In genomic region chr1:235588916-235589515, GRCh38 we compare ENCODE assay signal across 12 cellular contexts.
DNase-seq lines count a peak whose midpoint lies in the region; ATAC-seq and TF ChIP-seq lines count a peak whose summit lies in the region.
"Had no signal": no experiment of that assay in that cellular context is flagged by ENCODE, and none has a peak within 500 bp of the region (broad histone marks: within the 10 kb centered on the region; RNA-seq: fewer than 3 reads in every experiment).

No MANE protein-coding gene starts in this region.

- H3K4me1 Mint-ChIP-seq in HFFc6 (ENCODE audit: low read depth), result peaks cover 16% of the 10 kb centered on the region
- peaks cover 3% of the 10 kb centered on the region; the same call in 1 of the 2 replicates for H3K4me1 Mint-ChIP-seq in WTC11

- TF ChIP-seq CTCF in AG09309 (IDR thresholded peaks at IDR 0.05; ENCODE audit: control insufficient read depth, insufficient read depth, low read depth, low read length, missing control alignments), result peak; percentile 2
- TF ChIP-seq CTCF in HFFc6 (IDR thresholded peaks at IDR 0.05), result no peak
- TF ChIP-seq CTCF in WTC11 (IDR thresholded peaks at IDR 0.05), result no peak
- TF ChIP-seq CTCF in kidney epithelial cell (IDR thresholded peaks at IDR 0.05; ENCODE audit: insufficient read depth, low read length, poor library complexity, severe bottlenecking), result no peak

- H3K36me3 Mint-ChIP-seq in HFFc6 (ENCODE audit: low read depth) (0 out of 2 replicates have a peak, but pooled peaks cover 5% of the 10 kb centered on the region), WTC11 (peaks cover 53% of the 10 kb centered on the region)

- H3K9me3 Mint-ChIP-seq in HFFc6, result no peaks in the 10 kb centered on the region
- H3K9me3 Mint-ChIP-seq in WTC11, result peaks cover 17% of the 10 kb centered on the region

- H3K36me3 ChIP-seq in kidney epithelial cell (ENCODE audit: control insufficient read depth, insufficient read depth, low read length), result no peaks in the 10 kb centered on the region

- no peak for ATAC-seq in WTC11
- no peak for ATAC-seq in GM21423 (IDR thresholded peaks at IDR 0.05; ENCODE audit: unreplicated experiment)

- H3K27ac Mint-ChIP-seq in HFFc6, result peak overlapping the region; percentile 93
- 0 out of 2 replicates have a peak overlapping the region, but pooled peaks have one; percentile 32 for H3K27ac Mint-ChIP-seq in WTC11

- POLR2A ChIA-PET in WTC11 (lab: Charles Lee), result no interaction called here

- H3K4me3 Mint-ChIP-seq in HFFc6, result peak overlapping the region; percentile 37
- H3K4me3 Mint-ChIP-seq in WTC11, result no peak overlapping the region
- H3K4me3 Mint-ChIP-seq: activated naive CD8-positive, alpha-beta T cell treated with anti-CD3 and anti-CD28 coated beads, Interleukin-2, amount 10 ng/mL, durations not matched to agents 7 days and 5 days had no signal

- H3K4me3 ChIP-seq in AG09309 (ENCODE audit: control insufficient read depth, low read depth, low read length) (no peak overlapping the region), kidney epithelial cell (ENCODE audit: low read depth, low read length) (no peak overlapping the region)

- no peaks in the 10 kb centered on the region for H3K27me3 ChIP-seq in kidney epithelial cell (ENCODE audit: control insufficient read depth, insufficient read depth, low read length)

- CTCF ChIA-PET in WTC11 (lab: Charles Lee), result interaction anchor here (1.1 to 2.9 kb wide), 2 partner anchors 9 to 12 kb away, joined by 3 to 11 read pairs; no protein-coding TSS in a partner anchor

- H3K27me3 Mint-ChIP-seq in HFFc6 (ENCODE audit: insufficient read depth) (peaks cover 18% of the 10 kb centered on the region), WTC11 (ENCODE audit: low read depth) (peaks cover 2% of the 10 kb centered on the region)

- DNase-seq in AG09309 (ENCODE audit: low read depth), result peak; percentile 20
- DNase-seq in HFFc6, result peak; percentile 74
- no peak for DNase-seq in WTC11 (ENCODE audit: low spot score)
- DNase-seq in kidney epithelial cell (ENCODE audit: low read depth), result peak; percentile 32
- no peak for DNase-seq in central memory CD4-positive, alpha-beta T cell
- no peak for DNase-seq in stimulated activated CD4-positive, alpha-beta T cell treated with anti-CD3 and anti-CD28 coated beads, Interleukin-15, amount 100 ng/mL, for 24 hours
- DNase-seq in NCI-H128 (lab: John Stamatoyannopoulos, UW; ENCODE audit: unreplicated experiment), result no peak
- DNase-seq: activated CD4-positive, alpha-beta T cell treated with anti-CD3 and anti-CD28 coated beads, Interleukin-2, amount 50 U/mL, for 4 hours; activated naive CD8-positive, alpha-beta T cell treated with anti-CD3 and anti-CD28 coated beads, Interleukin-2, amount 10 ng/mL, durations not matched to agents 7 days and 5 days; NCI-H1930; stimulated activated CD4-positive, alpha-beta T cell treated with anti-CD3 and anti-CD28 coated beads, Interleukin-12 subunit alpha, Interleukin-12 subunit beta, amount 100 ng/mL, for 4 hours had no signal

TF ChIP-seq in WTC11, 78 proteins besides CTCF, POLR2A, EP300 and RAD21:
- no peak for TF ChIP-seq ZNF281 (CRISPR knock-in tag; IDR thresholded peaks at IDR 0.05)
- TF ChIP-seq, protein P1, sequence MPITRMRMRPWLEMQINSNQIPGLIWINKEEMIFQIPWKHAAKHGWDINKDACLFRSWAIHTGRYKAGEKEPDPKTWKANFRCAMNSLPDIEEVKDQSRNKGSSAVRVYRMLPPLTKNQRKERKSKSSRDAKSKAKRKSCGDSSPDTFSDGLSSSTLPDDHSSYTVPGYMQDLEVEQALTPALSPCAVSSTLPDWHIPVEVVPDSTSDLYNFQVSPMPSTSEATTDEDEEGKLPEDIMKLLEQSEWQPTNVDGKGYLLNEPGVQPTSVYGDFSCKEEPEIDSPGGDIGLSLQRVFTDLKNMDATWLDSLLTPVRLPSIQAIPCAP (CRISPR knock-in tag; IDR thresholded peaks at IDR 0.05), result no peak
- no peak for TF ChIP-seq SMAD4 (CRISPR knock-in tag; IDR thresholded peaks at IDR 0.05)
- TF ChIP-seq JUN (CRISPR knock-in tag; IDR thresholded peaks at IDR 0.05), result no peak
- no peak for TF ChIP-seq ETV6 (CRISPR knock-in tag; IDR thresholded peaks at IDR 0.05)
- no peak for TF ChIP-seq IRF2 (CRISPR knock-in tag; IDR thresholded peaks at IDR 0.05; ENCODE audit: borderline replicate concordance, low read depth)
TF ChIP-seq in WTC11: peak in this region for 0.

Comparison
In these comparisons a context has a peak if more than half of its experiments do, and no peak if none do; other contexts are left out.
1. DNase-seq: peak in AG09309 (single experiment), HFFc6 (single experiment) and kidney epithelial cell (single experiment); none in WTC11 (single experiment), central memory CD4-positive, alpha-beta T cell (single experiment), stimulated activated CD4-positive, alpha-beta T cell treated with anti-CD3 and anti-CD28 coated beads, Interleukin-15, amount 100 ng/mL, for 24 hours (single experiment) and NCI-H128 (single experiment).